In the genomic region with DNA sequence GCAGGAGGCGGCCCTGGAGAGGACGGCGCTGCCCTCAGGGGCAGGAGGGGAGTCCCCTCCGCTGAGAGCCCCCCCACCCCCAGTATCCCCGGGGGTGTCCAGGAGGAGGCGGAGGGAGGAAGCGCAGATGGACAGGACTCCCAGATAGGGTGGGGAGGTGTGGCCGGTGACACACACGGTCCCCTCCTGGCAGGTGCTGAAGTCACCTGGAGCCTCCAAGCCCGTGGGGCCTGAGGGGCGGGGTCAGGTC, we compare ENCODE assay signal across 9 cellular contexts. TPM values are rescaled to one million over a fixed set of nuclear protein-coding genes. Genes with fewer than 3 reads are reported as not detected.
DNase-seq lines count a peak whose midpoint lies in the region; ATAC-seq lines count a peak whose summit lies in the region.
"Had no signal": no experiment of that assay in that cellular context is flagged by ENCODE, and none has a peak within 500 bp of the region (broad histone marks: within the 10 kb centered on the region; RNA-seq: fewer than 3 reads in every experiment).

No MANE protein-coding gene starts in this region.

- intact Hi-C loops in activated T-helper 2 cell treated with anti-CD3 and anti-CD28 coated beads, Interferon-gamma antibody, Interleukin-2, Interleukin-4, amounts not matched to agents 10 μg/mL and 5 μg/mL and 100 μg/mL, durations not matched to agents 14 hours and 24 hours and 36 hours (cut with micrococcal nuclease) = no loop called here

- no peak overlapping the region for H3K27ac Mint-ChIP-seq in activated T-helper 2 cell treated with anti-CD3 and anti-CD28 coated beads, Interferon-gamma antibody, Interleukin-2, Interleukin-4, amounts not matched to agents 10 μg/mL and 5 μg/mL and 100 μg/mL, durations not matched to agents 14 hours and 24 hours and 36 hours
- no peak overlapping the region for H3K27ac Mint-ChIP-seq in stimulated activated naive CD8-positive, alpha-beta T cell treated with anti-CD3 and anti-CD28 coated beads, Interleukin-15, amount 100 ng/mL, for 72 hours

- H3K4me1 Mint-ChIP-seq in activated T-helper 2 cell treated with anti-CD3 and anti-CD28 coated beads, Interferon-gamma antibody, Interleukin-2, Interleukin-4, amounts not matched to agents 10 μg/mL and 5 μg/mL and 100 μg/mL, durations not matched to agents 14 hours and 24 hours and 36 hours (ENCODE audit: low read depth) = peaks cover 11% of the 10 kb centered on the region
- H3K4me1 Mint-ChIP-seq in stimulated activated naive CD8-positive, alpha-beta T cell treated with anti-CD3 and anti-CD28 coated beads, Interleukin-15, amount 100 ng/mL, for 72 hours = peaks cover 38% of the 10 kb centered on the region

- peak; percentile 3 for ATAC-seq in stimulated activated naive CD8-positive, alpha-beta T cell treated with anti-CD3 and anti-CD28 coated beads, Interleukin-15, amount 100 ng/mL, for 72 hours
- no peak for ATAC-seq in HG03521 (IDR thresholded peaks at IDR 0.05; ENCODE audit: unreplicated experiment)

- H3K9me3 Mint-ChIP-seq in activated T-helper 2 cell treated with anti-CD3 and anti-CD28 coated beads, Interferon-gamma antibody, Interleukin-2, Interleukin-4, amounts not matched to agents 10 μg/mL and 5 μg/mL and 100 μg/mL, durations not matched to agents 14 hours and 24 hours and 36 hours = no peaks in the 10 kb centered on the region
- no peaks in the 10 kb centered on the region for H3K9me3 Mint-ChIP-seq in stimulated activated naive CD8-positive, alpha-beta T cell treated with anti-CD3 and anti-CD28 coated beads, Interleukin-15, amount 100 ng/mL, for 72 hours

- peak overlapping the region; percentile 79 for H3K4me3 Mint-ChIP-seq in activated T-helper 2 cell treated with anti-CD3 and anti-CD28 coated beads, Interferon-gamma antibody, Interleukin-2, Interleukin-4, amounts not matched to agents 10 μg/mL and 5 μg/mL and 100 μg/mL, durations not matched to agents 14 hours and 24 hours and 36 hours (ENCODE audit: low read depth)
- peak overlapping the region; percentile 72 to 82 for H3K4me3 Mint-ChIP-seq in stimulated activated naive CD8-positive, alpha-beta T cell treated with anti-CD3 and anti-CD28 coated beads, Interleukin-15, amount 100 ng/mL, for 72 hours

- H3K36me3 Mint-ChIP-seq in activated T-helper 2 cell treated with anti-CD3 and anti-CD28 coated beads, Interferon-gamma antibody, Interleukin-2, Interleukin-4, amounts not matched to agents 10 μg/mL and 5 μg/mL and 100 μg/mL, durations not matched to agents 14 hours and 24 hours and 36 hours (ENCODE audit: low read depth) = no peaks in the 10 kb centered on the region

- peak; percentile 44 for DNase-seq in NCI-H345 (lab: John Stamatoyannopoulos, UW)
- no peak for DNase-seq in NCI-H345 treated with DMSO at 0.1 percent for 48 hours (lab: John Stamatoyannopoulos, UW; ENCODE audit: unreplicated experiment)
- DNase-seq in activated T-helper 2 cell treated with anti-CD3 and anti-CD28 coated beads, Interferon-gamma antibody, Interleukin-2, Interleukin-4, amounts not matched to agents 10 μg/mL and 5 μg/mL and 100 μg/mL, durations not matched to agents 14 hours and 24 hours and 36 hours (ENCODE audit: low spot score) = no peak
- no peak for DNase-seq in stimulated activated naive CD8-positive, alpha-beta T cell treated with anti-CD3 and anti-CD28 coated beads, Interleukin-15, amount 100 ng/mL, for 72 hours
- no peak for DNase-seq in iPS-NIHi11 (ENCODE audit: low spot score)
- no peak for DNase-seq in kidney glomerular epithelial cell (lab: John Stamatoyannopoulos, UW)

- peak overlapping the region; percentile 57 for H3K4me3 ChIP-seq in iPS-11a (ENCODE audit: low read depth, low read length)

- H3K27me3 Mint-ChIP-seq in activated T-helper 2 cell treated with anti-CD3 and anti-CD28 coated beads, Interferon-gamma antibody, Interleukin-2, Interleukin-4, amounts not matched to agents 10 μg/mL and 5 μg/mL and 100 μg/mL, durations not matched to agents 14 hours and 24 hours and 36 hours (ENCODE audit: low read depth) = peaks cover 12% of the 10 kb centered on the region
- no peaks in the 10 kb centered on the region for H3K27me3 Mint-ChIP-seq in stimulated activated naive CD8-positive, alpha-beta T cell treated with anti-CD3 and anti-CD28 coated beads, Interleukin-15, amount 100 ng/mL, for 72 hours

RNA-seq across cellular contexts. Expression of a gene that starts 1.4 kb away (rescaled TPM):
- total RNA-seq in activated T-helper 2 cell treated with anti-CD3 and anti-CD28 coated beads, Interferon-gamma antibody, Interleukin-2, Interleukin-4, amounts not matched to agents 10 μg/mL and 5 μg/mL and 100 μg/mL, durations not matched to agents 14 hours and 24 hours and 36 hours = 6.5 and 7.1 TPM in 2 replicates

RNA-seq across cellular contexts. Expression of a gene that starts 6.2 kb away (rescaled TPM):
- total RNA-seq in activated T-helper 2 cell treated with anti-CD3 and anti-CD28 coated beads, Interferon-gamma antibody, Interleukin-2, Interleukin-4, amounts not matched to agents 10 μg/mL and 5 μg/mL and 100 μg/mL, durations not matched to agents 14 hours and 24 hours and 36 hours = 44.0 and 46.9 TPM in 2 replicates

RNA-seq across cellular contexts. Expression of a gene that starts 25.0 kb away (rescaled TPM):
- total RNA-seq in activated T-helper 2 cell treated with anti-CD3 and anti-CD28 coated beads, Interferon-gamma antibody, Interleukin-2, Interleukin-4, amounts not matched to agents 10 μg/mL and 5 μg/mL and 100 μg/mL, durations not matched to agents 14 hours and 24 hours and 36 hours = 12.4 and 13.6 TPM in 2 replicates

RNA-seq across cellular contexts. Expression of a gene that starts 44.6 kb away (rescaled TPM):
- total RNA-seq in activated T-helper 2 cell treated with anti-CD3 and anti-CD28 coated beads, Interferon-gamma antibody, Interleukin-2, Interleukin-4, amounts not matched to agents 10 μg/mL and 5 μg/mL and 100 μg/mL, durations not matched to agents 14 hours and 24 hours and 36 hours = not detected in 2 replicates
- total RNA-seq: T-helper 1 cell treated with Interleukin-12 subunit alpha and Interleukin-12 subunit beta and Interleukin-4 antibody, amounts not matched to agents 30 ng/mL and 1 ng/mL, for 36 hours had no signal

RNA-seq across cellular contexts. Expression of a gene that starts 55.9 kb away (rescaled TPM):
- total RNA-seq in activated T-helper 2 cell treated with anti-CD3 and anti-CD28 coated beads, Interferon-gamma antibody, Interleukin-2, Interleukin-4, amounts not matched to agents 10 μg/mL and 5 μg/mL and 100 μg/mL, durations not matched to agents 14 hours and 24 hours and 36 hours = 59.0 and 59.1 TPM in 2 replicates
